In the genomic region with DNA sequence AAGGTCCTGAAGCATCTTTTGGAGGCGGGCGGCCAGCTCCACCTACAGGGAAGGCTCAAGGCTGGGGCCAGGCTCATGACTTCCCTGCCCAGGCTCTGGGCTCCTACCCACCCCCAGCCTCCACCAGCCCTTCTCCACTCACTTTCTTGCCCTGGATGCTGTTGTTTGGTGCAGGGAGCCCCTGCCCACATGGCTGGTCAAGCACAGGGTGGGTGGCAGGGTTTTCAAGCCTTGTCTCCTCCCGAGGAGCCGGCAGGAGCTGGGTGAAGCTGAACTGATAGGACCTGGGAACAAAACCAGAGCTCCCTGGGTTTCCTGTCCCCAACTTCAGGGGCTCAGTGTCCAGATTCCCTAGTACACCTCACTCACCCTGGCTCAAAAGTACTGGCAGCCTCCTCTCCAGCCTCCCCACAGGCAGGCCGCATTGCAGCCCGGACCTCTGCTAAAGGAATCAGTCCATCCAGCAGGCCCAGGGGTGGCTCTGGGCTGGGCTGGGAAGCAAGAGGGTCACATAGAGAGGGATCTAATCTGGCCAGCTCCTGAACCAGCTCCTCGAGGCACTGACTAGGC, we compare ENCODE assay signal across 15 cellular contexts.
DNase-seq lines count a peak whose midpoint lies in the region; ATAC-seq and TF ChIP-seq lines count a peak whose summit lies in the region.
"Had no signal": no experiment of that assay in that cellular context is flagged by ENCODE, and none has a peak within 500 bp of the region (broad histone marks: within the 10 kb centered on the region; RNA-seq: fewer than 3 reads in every experiment).

No MANE protein-coding gene starts in this region.

- H3K27me3 ChIP-seq in iPS-20b (ENCODE audit: insufficient read depth, low read length) (peaks cover 66% of the 10 kb centered on the region), rectal smooth muscle tissue (ENCODE audit: control insufficient read depth, insufficient read depth, low read length) (peaks cover 7% of the 10 kb centered on the region)

- H3K9ac ChIP-seq in iPS-20b (ENCODE audit: low read depth, low read length) (peak overlapping the region; percentile 61; the same call in 1 of the 2 replicates), rectal smooth muscle tissue (ENCODE audit: low read length) (no peak overlapping the region)

- TF ChIP-seq CTCF in GM13977 (IDR thresholded peaks at IDR 0.05; ENCODE audit: extremely low read depth, insufficient read depth, missing control alignments) = no peak

- H3K9me3 ChIP-seq in iPS-20b (ENCODE audit: insufficient read depth, low read depth, low read length) = no peaks in the 10 kb centered on the region

- ATAC-seq in GM18511 (IDR thresholded peaks at IDR 0.05; ENCODE audit: unreplicated experiment) = no peak
- no peak for ATAC-seq in GM18498 (IDR thresholded peaks at IDR 0.05; ENCODE audit: unreplicated experiment)
- ATAC-seq in HG02571 (IDR thresholded peaks at IDR 0.05; ENCODE audit: unreplicated experiment) = no peak
- ATAC-seq in GM19463 (IDR thresholded peaks at IDR 0.05; ENCODE audit: unreplicated experiment) = no peak

- DNase-seq in GM13977 (ENCODE audit: low spot score) = peak; percentile 44
- DNase-seq: activated naive CD4-positive, alpha-beta T cell treated with anti-CD3 and anti-CD28 coated beads, Interleukin-2, amount 50 U/mL, for 16 hours; foreskin fibroblast; NCI-H1436 treated with DMSO at 0.1 percent for 48 hours; NCI-H524 treated with DMSO at 0.1 percent for 48 hours; stimulated activated CD4-positive, alpha-beta T cell treated with anti-CD3 and anti-CD28 coated beads, Interleukin-4, amount 100 ng/mL, for 1 hour had no signal

- H3K27ac ChIP-seq in angular gyrus (ENCODE audit: low read depth, low read length) (peak overlapping the region; percentile 99), iPS-20b (ENCODE audit: low read length) (no peak overlapping the region), rectal smooth muscle tissue (ENCODE audit: low read depth, low read length) (no peak overlapping the region)
- H3K27ac ChIP-seq: RWPE1 had no signal

- in situ Hi-C loops in GM13977 (cut with MboI; ENCODE audit: low pct_unique_long_range_greater_than_20kb, low sequenced_read_pairs, unreplicated experiment) = loop anchor here (10.0 kb wide), 1 partner anchor 439 kb away; no protein-coding TSS in a partner anchor

- peaks cover 6% of the 10 kb centered on the region for H3K4me1 ChIP-seq in iPS-20b (ENCODE audit: insufficient read depth, low read length)
- H3K4me1 ChIP-seq in rectal smooth muscle tissue (ENCODE audit: control insufficient read depth, insufficient read depth, low read length) = peaks cover 2% of the 10 kb centered on the region

- peak overlapping the region; percentile 57; the same call in 1 of the 2 replicates for H3K4me3 ChIP-seq in iPS-20b (ENCODE audit: low read length)
- peak overlapping the region; percentile 40 for H3K4me3 ChIP-seq in rectal smooth muscle tissue (ENCODE audit: low read length)
- H3K4me3 ChIP-seq: lung had no signal

- H3K36me3 ChIP-seq in iPS-20b (ENCODE audit: insufficient read depth, low read depth, low read length) (no peaks in the 10 kb centered on the region), rectal smooth muscle tissue (ENCODE audit: control insufficient read depth, insufficient read depth, low read length) (no peaks in the 10 kb centered on the region)
